ENCODE assay signal across 1 cellular context in the genomic region with DNA sequence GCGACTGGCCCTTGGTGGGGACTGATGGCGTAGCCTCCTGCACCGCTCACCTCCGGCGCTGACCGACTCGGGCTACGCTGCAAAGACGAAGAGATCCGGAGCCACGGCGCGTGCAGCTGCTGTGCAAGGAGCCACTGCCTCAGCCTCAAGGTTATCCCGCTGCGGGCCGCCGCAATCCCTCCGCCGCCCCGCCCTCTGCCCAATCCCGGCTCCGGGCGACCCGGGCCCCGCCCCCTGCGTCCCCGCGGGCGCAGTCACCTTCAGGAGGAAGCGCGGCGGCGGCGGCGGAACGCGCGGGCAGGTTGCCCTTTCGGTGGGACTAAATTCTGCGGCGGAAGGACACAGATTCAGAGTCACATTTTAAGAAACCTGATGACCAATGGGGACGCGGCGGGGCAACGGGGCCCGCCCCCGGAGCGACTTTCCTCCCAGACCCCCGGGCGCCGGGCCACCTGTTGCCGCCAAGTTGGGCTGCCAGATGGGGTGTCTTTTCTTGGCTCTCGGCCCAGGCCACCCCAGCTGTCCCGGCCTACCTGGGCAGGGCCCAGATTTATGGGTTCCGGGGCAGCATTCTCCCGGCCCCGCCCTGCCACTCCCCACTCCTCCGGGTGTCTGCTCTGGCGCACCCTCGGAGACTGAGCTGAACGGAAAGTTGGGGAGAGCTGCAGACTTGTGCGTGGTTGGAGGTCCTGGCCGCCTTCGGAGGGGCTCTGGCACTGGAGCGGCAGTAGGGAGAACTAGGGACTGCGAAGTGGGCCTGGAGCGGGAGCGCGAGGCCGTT.
TF ChIP-seq lines count a peak whose summit lies in the region.

A gene (minus strand): TSS at position 125 of the 781 bp plus-strand sequence. CDS start 12,093 bp downstream, outside the sequence.

TF ChIP-seq in K562, 482 proteins besides CTCF, POLR2A, EP300 and RAD21 (continued from another document and continues in another):
- TF ChIP-seq, protein P1, sequence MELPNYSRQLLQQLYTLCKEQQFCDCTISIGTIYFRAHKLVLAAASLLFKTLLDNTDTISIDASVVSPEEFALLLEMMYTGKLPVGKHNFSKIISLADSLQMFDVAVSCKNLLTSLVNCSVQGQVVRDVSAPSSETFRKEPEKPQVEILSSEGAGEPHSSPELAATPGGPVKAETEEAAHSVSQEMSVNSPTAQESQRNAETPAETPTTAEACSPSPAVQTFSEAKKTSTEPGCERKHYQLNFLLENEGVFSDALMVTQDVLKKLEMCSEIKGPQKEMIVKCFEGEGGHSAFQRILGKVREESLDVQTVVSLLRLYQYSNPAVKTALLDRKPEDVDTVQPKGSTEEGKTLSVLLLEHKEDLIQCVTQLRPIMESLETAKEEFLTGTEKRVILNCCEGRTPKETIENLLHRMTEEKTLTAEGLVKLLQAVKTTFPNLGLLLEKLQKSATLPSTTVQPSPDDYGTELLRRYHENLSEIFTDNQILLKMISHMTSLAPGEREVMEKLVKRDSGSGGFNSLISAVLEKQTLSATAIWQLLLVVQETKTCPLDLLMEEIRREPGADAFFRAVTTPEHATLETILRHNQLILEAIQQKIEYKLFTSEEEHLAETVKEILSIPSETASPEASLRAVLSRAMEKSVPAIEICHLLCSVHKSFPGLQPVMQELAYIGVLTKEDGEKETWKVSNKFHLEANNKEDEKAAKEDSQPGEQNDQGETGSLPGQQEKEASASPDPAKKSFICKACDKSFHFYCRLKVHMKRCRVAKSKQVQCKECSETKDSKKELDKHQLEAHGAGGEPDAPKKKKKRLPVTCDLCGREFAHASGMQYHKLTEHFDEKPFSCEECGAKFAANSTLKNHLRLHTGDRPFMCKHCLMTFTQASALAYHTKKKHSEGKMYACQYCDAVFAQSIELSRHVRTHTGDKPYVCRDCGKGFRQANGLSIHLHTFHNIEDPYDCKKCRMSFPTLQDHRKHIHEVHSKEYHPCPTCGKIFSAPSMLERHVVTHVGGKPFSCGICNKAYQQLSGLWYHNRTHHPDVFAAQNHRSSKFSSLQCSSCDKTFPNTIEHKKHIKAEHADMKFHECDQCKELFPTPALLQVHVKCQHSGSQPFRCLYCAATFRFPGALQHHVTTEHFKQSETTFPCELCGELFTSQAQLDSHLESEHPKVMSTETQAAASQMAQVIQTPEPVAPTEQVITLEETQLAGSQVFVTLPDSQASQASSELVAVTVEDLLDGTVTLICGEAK (IDR thresholded peaks at IDR 0.05) = no peak
- TF ChIP-seq, protein P1 (CRISPR knock-in tag; IDR thresholded peaks at IDR 0.05) = no peak
- TF ChIP-seq ZNF41 (CRISPR knock-in tag; conservative IDR thresholded peaks at IDR 0.05) = no peak
- no peak for TF ChIP-seq RBM15 (IDR thresholded peaks at IDR 0.05; ENCODE audit: insufficient read depth, low read length)
- TF ChIP-seq, protein P2, sequence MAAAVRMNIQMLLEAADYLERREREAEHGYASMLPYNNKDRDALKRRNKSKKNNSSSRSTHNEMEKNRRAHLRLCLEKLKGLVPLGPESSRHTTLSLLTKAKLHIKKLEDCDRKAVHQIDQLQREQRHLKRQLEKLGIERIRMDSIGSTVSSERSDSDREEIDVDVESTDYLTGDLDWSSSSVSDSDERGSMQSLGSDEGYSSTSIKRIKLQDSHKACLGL (CRISPR knock-in tag; IDR thresholded peaks at IDR 0.05; ENCODE audit: borderline replicate concordance, poor library complexity, severe bottlenecking) = no peak
- no peak for TF ChIP-seq C11orf30 (IDR thresholded peaks at IDR 0.05; ENCODE audit: low read depth)
- TF ChIP-seq NFE2L1 (tag; IDR thresholded peaks at IDR 0.05; ENCODE audit: borderline replicate concordance, low read depth) = no peak
- TF ChIP-seq STAT5B (CRISPR knock-in tag; IDR thresholded peaks at IDR 0.05) = no peak
- TF ChIP-seq ZNF780A (CRISPR knock-in tag; IDR thresholded peaks at IDR 0.05) = no peak
- TF ChIP-seq TEAD2 (tag; IDR thresholded peaks at IDR 0.05) = no peak
- TF ChIP-seq, protein P3, sequence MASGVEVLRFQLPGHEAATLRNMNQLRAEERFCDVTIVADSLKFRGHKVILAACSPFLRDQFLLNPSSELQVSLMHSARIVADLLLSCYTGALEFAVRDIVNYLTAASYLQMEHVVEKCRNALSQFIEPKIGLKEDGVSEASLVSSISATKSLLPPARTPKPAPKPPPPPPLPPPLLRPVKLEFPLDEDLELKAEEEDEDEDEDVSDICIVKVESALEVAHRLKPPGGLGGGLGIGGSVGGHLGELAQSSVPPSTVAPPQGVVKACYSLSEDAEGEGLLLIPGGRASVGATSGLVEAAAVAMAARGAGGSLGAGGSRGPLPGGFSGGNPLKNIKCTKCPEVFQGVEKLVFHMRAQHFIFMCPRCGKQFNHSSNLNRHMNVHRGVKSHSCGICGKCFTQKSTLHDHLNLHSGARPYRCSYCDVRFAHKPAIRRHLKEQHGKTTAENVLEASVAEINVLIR (CRISPR knock-in tag; IDR thresholded peaks at IDR 0.05) = no peak
- no peak for TF ChIP-seq ZNF133 (CRISPR knock-in tag; IDR thresholded peaks at IDR 0.05)
- TF ChIP-seq BMI1 (IDR thresholded peaks at IDR 0.05; ENCODE audit: low read length) = no peak
- no peak for TF ChIP-seq FOS (IDR thresholded peaks at IDR 0.05; ENCODE audit: extremely low read depth, insufficient read length)
- TF ChIP-seq NFRKB (IDR thresholded peaks at IDR 0.05; ENCODE audit: low read depth) = no peak
- TF ChIP-seq ZC3H11A (IDR thresholded peaks at IDR 0.05; ENCODE audit: low read depth, low read length) = no peak
- TF ChIP-seq, protein P4, sequence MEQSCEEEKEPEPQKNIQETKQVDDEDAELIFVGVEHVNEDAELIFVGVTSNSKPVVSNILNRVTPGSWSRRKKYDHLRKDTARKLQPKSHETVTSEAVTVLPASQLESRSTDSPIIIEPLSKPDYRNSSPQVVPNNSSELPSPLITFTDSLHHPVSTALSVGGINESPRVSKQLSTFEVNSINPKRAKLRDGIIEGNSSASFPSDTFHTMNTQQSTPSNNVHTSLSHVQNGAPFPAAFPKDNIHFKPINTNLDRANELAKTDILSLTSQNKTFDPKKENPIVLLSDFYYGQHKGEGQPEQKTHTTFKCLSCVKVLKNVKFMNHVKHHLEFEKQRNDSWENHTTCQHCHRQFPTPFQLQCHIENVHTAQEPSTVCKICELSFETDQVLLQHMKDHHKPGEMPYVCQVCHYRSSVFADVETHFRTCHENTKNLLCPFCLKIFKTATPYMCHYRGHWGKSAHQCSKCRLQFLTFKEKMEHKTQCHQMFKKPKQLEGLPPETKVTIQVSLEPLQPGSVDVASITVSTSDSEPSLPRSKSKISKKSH (CRISPR knock-in tag; IDR thresholded peaks at IDR 0.05) = no peak
- TF ChIP-seq RBM25 (IDR thresholded peaks at IDR 0.05; ENCODE audit: low read depth, low read length, severe bottlenecking) = peak; percentile 77
- TF ChIP-seq ZNF311 (CRISPR knock-in tag; IDR thresholded peaks at IDR 0.05) = no peak
- no peak for TF ChIP-seq ZNF77 (CRISPR knock-in tag; IDR thresholded peaks at IDR 0.05)
- peak; percentile 47 for TF ChIP-seq EGR1 (conservative IDR thresholded peaks at IDR 0.05)
- TF ChIP-seq, protein P5, sequence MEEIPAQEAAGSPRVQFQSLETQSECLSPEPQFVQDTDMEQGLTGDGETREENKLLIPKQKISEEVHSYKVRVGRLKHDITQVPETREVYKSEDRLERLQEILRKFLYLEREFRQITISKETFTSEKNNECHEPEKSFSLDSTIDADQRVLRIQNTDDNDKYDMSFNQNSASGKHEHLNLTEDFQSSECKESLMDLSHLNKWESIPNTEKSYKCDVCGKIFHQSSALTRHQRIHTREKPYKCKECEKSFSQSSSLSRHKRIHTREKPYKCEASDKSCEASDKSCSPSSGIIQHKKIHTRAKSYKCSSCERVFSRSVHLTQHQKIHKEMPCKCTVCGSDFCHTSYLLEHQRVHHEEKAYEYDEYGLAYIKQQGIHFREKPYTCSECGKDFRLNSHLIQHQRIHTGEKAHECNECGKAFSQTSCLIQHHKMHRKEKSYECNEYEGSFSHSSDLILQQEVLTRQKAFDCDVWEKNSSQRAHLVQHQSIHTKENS (CRISPR knock-in tag; IDR thresholded peaks at IDR 0.05) = no peak
- TF ChIP-seq ZKSCAN8 (CRISPR knock-in tag; IDR thresholded peaks at IDR 0.05) = no peak
- TF ChIP-seq KLF1 (tag; IDR thresholded peaks at IDR 0.05) = 0 out of 2 replicates have a peak, but pooled peaks have one; percentile 65
- TF ChIP-seq ZNF253 (CRISPR knock-in tag; conservative IDR thresholded peaks at IDR 0.05) = no peak
- TF ChIP-seq KDM4B (IDR thresholded peaks at IDR 0.05; ENCODE audit: borderline replicate concordance in 2 of 2, low read depth in 1 of 2) = peak in 1 of 2 experiments; percentile 25; a peak in 1 of 4 replicates
- TF ChIP-seq, protein P6, sequence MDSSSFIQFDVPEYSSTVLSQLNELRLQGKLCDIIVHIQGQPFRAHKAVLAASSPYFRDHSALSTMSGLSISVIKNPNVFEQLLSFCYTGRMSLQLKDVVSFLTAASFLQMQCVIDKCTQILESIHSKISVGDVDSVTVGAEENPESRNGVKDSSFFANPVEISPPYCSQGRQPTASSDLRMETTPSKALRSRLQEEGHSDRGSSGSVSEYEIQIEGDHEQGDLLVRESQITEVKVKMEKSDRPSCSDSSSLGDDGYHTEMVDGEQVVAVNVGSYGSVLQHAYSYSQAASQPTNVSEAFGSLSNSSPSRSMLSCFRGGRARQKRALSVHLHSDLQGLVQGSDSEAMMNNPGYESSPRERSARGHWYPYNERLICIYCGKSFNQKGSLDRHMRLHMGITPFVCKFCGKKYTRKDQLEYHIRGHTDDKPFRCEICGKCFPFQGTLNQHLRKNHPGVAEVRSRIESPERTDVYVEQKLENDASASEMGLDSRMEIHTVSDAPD (CRISPR knock-in tag; IDR thresholded peaks at IDR 0.05) = no peak
- TF ChIP-seq ZNF699 (CRISPR knock-in tag; IDR thresholded peaks at IDR 0.05; ENCODE audit: insufficient replicate concordance) = no peak
- 0 out of 2 replicates have a peak, but pooled peaks have one; percentile 27 for TF ChIP-seq ZNF766 (CRISPR knock-in tag; conservative IDR thresholded peaks at IDR 0.05)
- peak; percentile 57 for TF ChIP-seq NEUROD1 (IDR thresholded peaks at IDR 0.05; ENCODE audit: borderline replicate concordance, low read depth, low read length, partially characterized antibody)
- peak; percentile 58; the same call in 1 of the 2 replicates for TF ChIP-seq GATAD2B (IDR thresholded peaks at IDR 0.05; ENCODE audit: borderline replicate concordance)
- no peak; the same call in 1 of the 2 replicates for TF ChIP-seq NBN (IDR thresholded peaks at IDR 0.05; ENCODE audit: low read depth)
- TF ChIP-seq SMARCA4 (IDR thresholded peaks at IDR 0.05) = no peak
- TF ChIP-seq ZNF263 (CRISPR knock-in tag; IDR thresholded peaks at IDR 0.05; ENCODE audit: borderline replicate concordance) = no peak
- TF ChIP-seq, protein P7, sequence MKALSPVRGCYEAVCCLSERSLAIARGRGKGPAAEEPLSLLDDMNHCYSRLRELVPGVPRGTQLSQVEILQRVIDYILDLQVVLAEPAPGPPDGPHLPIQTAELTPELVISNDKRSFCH (CRISPR knock-in tag; IDR thresholded peaks at IDR 0.05) = no peak
- TF ChIP-seq, protein P7 (tag; IDR thresholded peaks at IDR 0.05) = peak; percentile 94
- TF ChIP-seq, protein P8, sequence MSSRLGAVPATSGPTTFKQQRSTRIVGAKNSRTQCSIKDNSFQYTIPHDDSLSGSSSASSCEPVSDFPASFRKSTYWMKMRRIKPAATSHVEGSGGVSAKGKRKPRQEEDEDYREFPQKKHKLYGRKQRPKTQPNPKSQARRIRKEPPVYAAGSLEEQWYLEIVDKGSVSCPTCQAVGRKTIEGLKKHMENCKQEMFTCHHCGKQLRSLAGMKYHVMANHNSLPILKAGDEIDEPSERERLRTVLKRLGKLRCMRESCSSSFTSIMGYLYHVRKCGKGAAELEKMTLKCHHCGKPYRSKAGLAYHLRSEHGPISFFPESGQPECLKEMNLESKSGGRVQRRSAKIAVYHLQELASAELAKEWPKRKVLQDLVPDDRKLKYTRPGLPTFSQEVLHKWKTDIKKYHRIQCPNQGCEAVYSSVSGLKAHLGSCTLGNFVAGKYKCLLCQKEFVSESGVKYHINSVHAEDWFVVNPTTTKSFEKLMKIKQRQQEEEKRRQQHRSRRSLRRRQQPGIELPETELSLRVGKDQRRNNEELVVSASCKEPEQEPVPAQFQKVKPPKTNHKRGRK (tag; IDR thresholded peaks at IDR 0.05) = no peak
- TF ChIP-seq CBX1 (IDR thresholded peaks at IDR 0.05; ENCODE audit: low read depth) = peak; percentile 47; the same call in 1 of the 2 replicates
- TF ChIP-seq ZNF239 (CRISPR knock-in tag; IDR thresholded peaks at IDR 0.05) = no peak
- peak; percentile 27; the same call in 1 of the 2 replicates for TF ChIP-seq NCOR1 (IDR thresholded peaks at IDR 0.05)
- TF ChIP-seq ZNF143 (CRISPR knock-in tag; IDR thresholded peaks at IDR 0.05) = no peak
- peak; percentile 94 for TF ChIP-seq FIP1L1 (IDR thresholded peaks at IDR 0.05; ENCODE audit: low read depth, low read length, poor library complexity, severe bottlenecking)
- no peak for TF ChIP-seq ARID1B (IDR thresholded peaks at IDR 0.05)
- TF ChIP-seq HMG20B (CRISPR knock-in tag; IDR thresholded peaks at IDR 0.05) = no peak
